In genomic region chr2:54935389-54935788, GRCh38 we compare ENCODE assay signal across 8 cellular contexts.
"Had no signal": no experiment of that assay in that cellular context is flagged by ENCODE, and none has a peak within 500 bp of the region (broad histone marks: within the 10 kb centered on the region; RNA-seq: fewer than 3 reads in every experiment).

No MANE protein-coding gene starts in this region.

- ATAC-seq: GM12878 had no signal

- FAIRE-seq: G401.6, GM12878, GM12891, GM12892, GM18507, GM19239 had no signal

- DNase-seq: GDM1, GF-D8 had no signal

- H3K4me3 ChIP-seq: GM12878 had no signal
